Comparison of ENCODE assay signal across 9 cellular contexts in genomic region chr18:54828290-54828871, GRCh38. TPM values are rescaled to one million over a fixed set of nuclear protein-coding genes. Genes with fewer than 3 reads are reported as not detected.
DNase-seq lines count a peak whose midpoint lies in the region; ATAC-seq lines count a peak whose summit lies in the region.
"Had no signal": no experiment of that assay in that cellular context is flagged by ENCODE, and none has a peak within 500 bp of the region (broad histone marks: within the 10 kb centered on the region; RNA-seq: fewer than 3 reads in every experiment).

A gene with protein sequence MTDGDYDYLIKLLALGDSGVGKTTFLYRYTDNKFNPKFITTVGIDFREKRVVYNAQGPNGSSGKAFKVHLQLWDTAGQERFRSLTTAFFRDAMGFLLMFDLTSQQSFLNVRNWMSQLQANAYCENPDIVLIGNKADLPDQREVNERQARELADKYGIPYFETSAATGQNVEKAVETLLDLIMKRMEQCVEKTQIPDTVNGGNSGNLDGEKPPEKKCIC (plus strand): TSS chr18:54828477. CDS start chr18:54877586, 49,109 bp downstream.

- peak within 1 kb of the TSS; percentile 55 for H3K4me3 ChIP-seq in NT2/D1 (ENCODE audit: insufficient read length, low read depth)
- H3K4me3 ChIP-seq: GM12878 had no signal

- no peaks in the 10 kb centered on the region for H3K9me3 ChIP-seq in NT2/D1 (ENCODE audit: insufficient read depth, low read length)

- H3K4me3 Mint-ChIP-seq in activated T-cell treated with anti-CD3 and anti-CD28 coated beads, Interleukin-2, amount 50 U/mL, for 4 hours = peak within 1 kb of the TSS; percentile 82
- peak within 1 kb of the TSS; percentile 62 to 87 (median 76) for H3K4me3 Mint-ChIP-seq in naive B cell

- H3K4me1 Mint-ChIP-seq in activated T-cell treated with anti-CD3 and anti-CD28 coated beads, Interleukin-2, amount 50 U/mL, for 4 hours (ENCODE audit: low read depth) = peaks cover 21% of the 10 kb centered on the region
- H3K4me1 Mint-ChIP-seq in naive B cell = peaks cover 6 to 16% (median 11%) of the 10 kb centered on the region in 3 donors

- H3K36me3 Mint-ChIP-seq in activated T-cell treated with anti-CD3 and anti-CD28 coated beads, Interleukin-2, amount 50 U/mL, for 4 hours (ENCODE audit: insufficient read depth) = peaks cover 9% of the 10 kb centered on the region
- H3K36me3 Mint-ChIP-seq in naive B cell = peaks cover 11 to 12% of the 10 kb centered on the region in 2 donors

- DNase-seq in AG08396 (ENCODE audit: low spot score) (peak; percentile 55), NT2/D1 (ENCODE audit: low read depth, low spot score) (peak; percentile 54), fibroblast of gingiva (ENCODE audit: low read depth) (peak; percentile 52), naive B cell (no peak)
- DNase-seq in activated T-cell treated with anti-CD3 and anti-CD28 coated beads, Interleukin-2, amount 50 U/mL, for 4 hours = peak; percentile 54
- peak; percentile 26 to 28 for DNase-seq in stimulated activated CD8-positive, alpha-beta memory T cell treated with anti-CD3 and anti-CD28 coated beads, Interleukin-7, amount 100 ng/mL, for 1 hour (ENCODE audit: low read depth in 2 of 2)

- peak within 1 kb of the TSS; percentile 39 for H3K9ac ChIP-seq in NT2/D1 (ENCODE audit: insufficient read length, low read depth)

- ATAC-seq in HG02588 (IDR thresholded peaks at IDR 0.05; ENCODE audit: unreplicated experiment) = peak; percentile 69
- peak; percentile 99 for ATAC-seq in activated T-cell treated with anti-CD3 and anti-CD28 coated beads, Interleukin-2, amount 50 U/mL, for 4 hours
- peak; percentile 40 to 74 for ATAC-seq in naive B cell (ENCODE audit: low read depth in 2 of 2)
- ATAC-seq in HG03097 (IDR thresholded peaks at IDR 0.05; ENCODE audit: low FRiP score, unreplicated experiment) = no peak
- ATAC-seq: GM12878 had no signal

- H3K27me3 Mint-ChIP-seq in activated T-cell treated with anti-CD3 and anti-CD28 coated beads, Interleukin-2, amount 50 U/mL, for 4 hours (ENCODE audit: low read depth) = no peaks in the 10 kb centered on the region
- peaks cover 21 to 35% (median 25%) of the 10 kb centered on the region in 3 donors for H3K27me3 Mint-ChIP-seq in naive B cell

- H3K27ac Mint-ChIP-seq in naive B cell = peak within 1 kb of the TSS in 1 of 6 donors; percentile 49

- H3K9me3 Mint-ChIP-seq in activated T-cell treated with anti-CD3 and anti-CD28 coated beads, Interleukin-2, amount 50 U/mL, for 4 hours = peaks cover 5% of the 10 kb centered on the region
- H3K9me3 Mint-ChIP-seq in naive B cell = peaks cover 0 to 15% (median 7%) of the 10 kb centered on the region in 7 donors

- no peaks in the 10 kb centered on the region for H3K4me1 ChIP-seq in NT2/D1 (ENCODE audit: insufficient read depth, insufficient read length)

- no peaks in the 10 kb centered on the region for H3K27me3 ChIP-seq in NT2/D1 (ENCODE audit: insufficient read depth, insufficient read length)

- no peaks in the 10 kb centered on the region for H3K36me3 ChIP-seq in NT2/D1 (ENCODE audit: insufficient read depth, insufficient read length, low read length)

RNA-seq across cellular contexts. Expression of the gene that starts here (rescaled TPM):
- total RNA-seq in activated T-cell treated with anti-CD3 and anti-CD28 coated beads, Interleukin-2, amount 50 U/mL, for 4 hours = under 1 TPM; 0.05 to 0.78 (median 0.14) TPM
- under 1 TPM in 5 of 6 donors, not detected in 1; 0.03 to 0.72 (median 0.36) TPM for polyA plus RNA-seq in naive B cell (ENCODE audit: low read depth in 6 of 6)
- polyA plus RNA-seq: GM12878 had no signal

Comparison
In these comparisons a context has a peak if more than half of its experiments do, and no peak if none do; other contexts are left out.
1. Peak in DNase-seq and ATAC-seq in activated T-cell treated with anti-CD3 and anti-CD28 coated beads, Interleukin-2, amount 50 U/mL, for 4 hours; RNA of the gene not detected or under 1 TPM.
2. Peak in ATAC-seq in naive B cell; RNA of the gene not detected or under 1 TPM.